13 cellular contexts compared by ENCODE assay signal in the genomic region with DNA sequence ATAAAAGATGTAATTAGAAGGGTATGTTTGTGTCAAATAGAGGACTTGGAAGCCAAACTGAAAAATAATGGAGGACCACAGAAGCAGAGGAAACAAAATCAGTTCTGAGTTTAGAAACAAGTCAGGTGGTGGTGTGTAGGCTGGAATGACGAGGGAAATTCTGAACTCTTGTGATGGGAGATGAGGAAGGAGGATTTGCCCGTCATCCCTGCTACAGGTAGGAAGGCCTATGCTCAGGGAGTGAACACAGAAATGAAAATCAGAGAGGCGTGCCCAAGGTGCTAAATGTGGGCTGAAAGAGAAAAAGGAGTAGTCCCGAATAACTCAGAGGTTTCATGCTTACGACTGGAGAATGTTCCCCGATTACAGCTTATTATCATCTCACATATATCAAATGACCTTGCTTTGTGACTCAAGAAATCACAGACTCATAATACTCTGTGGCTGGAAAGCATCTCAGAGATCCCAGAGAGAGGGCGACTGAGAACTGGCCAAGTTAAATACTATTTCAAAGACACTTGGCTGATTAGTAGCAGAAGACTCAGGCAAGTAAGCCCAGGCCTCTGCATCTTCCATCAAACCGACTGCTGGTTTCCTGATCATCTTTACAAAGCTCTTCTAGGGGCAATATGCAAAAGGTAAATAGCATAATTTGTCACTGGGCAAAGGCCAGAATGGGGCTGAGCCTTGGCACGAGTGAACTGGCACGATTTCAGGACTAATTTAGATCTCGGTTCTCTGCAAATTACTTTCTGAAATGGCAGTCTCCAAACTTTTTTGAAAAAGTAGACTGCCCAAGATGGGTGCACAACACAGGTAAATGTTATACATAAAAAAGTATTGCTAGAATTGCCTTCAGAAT.
DNase-seq lines count a peak whose midpoint lies in the region; ATAC-seq and TF ChIP-seq lines count a peak whose summit lies in the region.
"Had no signal": no experiment of that assay in that cellular context is flagged by ENCODE, and none has a peak within 500 bp of the region (broad histone marks: within the 10 kb centered on the region; RNA-seq: fewer than 3 reads in every experiment).

No MANE protein-coding gene starts in this region.

- H3K27me3 Mint-ChIP-seq in stimulated activated naive CD8-positive, alpha-beta T cell treated with anti-CD3 and anti-CD28 coated beads, Interleukin-15, amount 100 ng/mL, for 72 hours: peaks cover 10% of the 10 kb centered on the region

- H3K4me3 Mint-ChIP-seq in stimulated activated naive CD8-positive, alpha-beta T cell treated with anti-CD3 and anti-CD28 coated beads, Interleukin-15, amount 100 ng/mL, for 72 hours: no peak overlapping the region

- H3K4me1 Mint-ChIP-seq in stimulated activated naive CD8-positive, alpha-beta T cell treated with anti-CD3 and anti-CD28 coated beads, Interleukin-15, amount 100 ng/mL, for 72 hours: peaks cover 13% of the 10 kb centered on the region

- H3K4me3 ChIP-seq in choroid plexus epithelial cell (ENCODE audit: low read depth, low read length): no peak overlapping the region
- H3K4me3 ChIP-seq in muscle layer of colon (ENCODE audit: low read depth in 1 of 2, low read length in 2 of 2): no peak overlapping the region
- H3K4me3 ChIP-seq in A673 (ENCODE audit: low read depth, low read length, poor library complexity, severe bottlenecking): no peak overlapping the region
- H3K4me3 ChIP-seq: cardiac muscle cell, thyroid gland had no signal

- no peak for TF ChIP-seq CTCF in choroid plexus epithelial cell (conservative IDR thresholded peaks at IDR 0.05; ENCODE audit: low read depth, low read length)
- TF ChIP-seq CTCF in A673 (conservative IDR thresholded peaks at IDR 0.05; ENCODE audit: low read depth, low read length): no peak

- peak overlapping the region; percentile 37 for H3K27ac ChIP-seq in muscle layer of colon (ENCODE audit: low read depth, low read length)
- H3K27ac ChIP-seq in A673 (ENCODE audit: low read depth, low read length, poor library complexity, severe bottlenecking): no peak overlapping the region
- H3K27ac ChIP-seq: cardiac muscle cell had no signal

- BruUV-seq in A673 (replicated peaks; lab: Mats Ljungman, UMichigan): no TSS peak

- CTCF ChIA-PET in A673 (lab: Charles Lee): no interaction called here

- no peak for ATAC-seq in GM21526 (IDR thresholded peaks at IDR 0.05; ENCODE audit: low FRiP score, unreplicated experiment)
- ATAC-seq in stimulated activated naive CD8-positive, alpha-beta T cell treated with anti-CD3 and anti-CD28 coated beads, Interleukin-15, amount 100 ng/mL, for 72 hours: no peak

- peaks cover 16 to 33% of the 10 kb centered on the region in 2 donors for H3K9me3 Mint-ChIP-seq in stimulated activated naive CD8-positive, alpha-beta T cell treated with anti-CD3 and anti-CD28 coated beads, Interleukin-15, amount 100 ng/mL, for 72 hours

- no peak overlapping the region for H3K9ac ChIP-seq in muscle layer of colon (ENCODE audit: low read length)

- no peaks in the 10 kb centered on the region for H3K27me3 ChIP-seq in muscle layer of colon (ENCODE audit: control insufficient read depth in 1 of 2, insufficient read depth in 2 of 2, low read length in 2 of 2)
- H3K27me3 ChIP-seq in A673 (replicated peaks; ENCODE audit: insufficient read depth, low read depth, low read length, poor library complexity): no peaks in the 10 kb centered on the region
- H3K27me3 ChIP-seq: cardiac muscle cell, thyroid gland had no signal

- intact Hi-C loops in A673 (cut with micrococcal nuclease; ENCODE audit: unreplicated experiment): no loop called here
- intact Hi-C loops in posterior vena cava (cut with DNase I): no loop called here

- H3K9me3 ChIP-seq in muscle layer of colon (ENCODE audit: low read length) (no peaks in the 10 kb centered on the region), A673 (ENCODE audit: low read depth, low read length, poor library complexity, severe bottlenecking) (no peaks in the 10 kb centered on the region)
- H3K9me3 ChIP-seq: thyroid gland had no signal

- no peak overlapping the region for H3K27ac Mint-ChIP-seq in stimulated activated naive CD8-positive, alpha-beta T cell treated with anti-CD3 and anti-CD28 coated beads, Interleukin-15, amount 100 ng/mL, for 72 hours

- DNase-seq in A172 (ENCODE audit: low spot score) (peak; percentile 62), NCI-H1092 treated with DMSO at 0.1 percent for 48 hours (lab: John Stamatoyannopoulos, UW) (peak; percentile 75), choroid plexus epithelial cell (ENCODE audit: low read depth) (peak; percentile 62), A673 (ENCODE audit: low spot score) (no peak), posterior vena cava (ENCODE audit: low spot score) (no peak)
- DNase-seq in stimulated activated naive CD8-positive, alpha-beta T cell treated with anti-CD3 and anti-CD28 coated beads, Interleukin-15, amount 100 ng/mL, for 72 hours: no peak
- DNase-seq: glutamatergic neuron; stimulated activated CD4-positive, alpha-beta T cell treated with anti-CD3 and anti-CD28 coated beads, Interleukin-2, amount 100 ng/mL, for 48 hours; T-helper 1 cell; thyroid gland had no signal

- POLR2A ChIA-PET in A673 (lab: Charles Lee; ENCODE audit: low non-redundant PET): no interaction called here

- H3K4me1 ChIP-seq in muscle layer of colon (ENCODE audit: insufficient read depth, low read length) (peaks cover 29% of the 10 kb centered on the region), A673 (ENCODE audit: insufficient read depth, low read length, poor library complexity, severe bottlenecking) (no peaks in the 10 kb centered on the region)

- H3K36me3 ChIP-seq in muscle layer of colon (ENCODE audit: insufficient read depth, low read length) (no peaks in the 10 kb centered on the region), A673 (ENCODE audit: insufficient read depth, low read length, poor library complexity, severe bottlenecking) (no peaks in the 10 kb centered on the region)
- H3K36me3 ChIP-seq: cardiac muscle cell, thyroid gland had no signal

Comparison
In these comparisons a context has a peak if more than half of its experiments do, and no peak if none do; other contexts are left out.
1. DNase-seq: peak in A172 (single experiment), NCI-H1092 treated with DMSO at 0.1 percent for 48 hours (single experiment) and choroid plexus epithelial cell (single experiment); none in A673 (single experiment), posterior vena cava (single experiment) and stimulated activated naive CD8-positive, alpha-beta T cell treated with anti-CD3 and anti-CD28 coated beads, Interleukin-15, amount 100 ng/mL, for 72 hours (0 of 2).